ENCODE assay signal across 11 cellular contexts in the genomic region with DNA sequence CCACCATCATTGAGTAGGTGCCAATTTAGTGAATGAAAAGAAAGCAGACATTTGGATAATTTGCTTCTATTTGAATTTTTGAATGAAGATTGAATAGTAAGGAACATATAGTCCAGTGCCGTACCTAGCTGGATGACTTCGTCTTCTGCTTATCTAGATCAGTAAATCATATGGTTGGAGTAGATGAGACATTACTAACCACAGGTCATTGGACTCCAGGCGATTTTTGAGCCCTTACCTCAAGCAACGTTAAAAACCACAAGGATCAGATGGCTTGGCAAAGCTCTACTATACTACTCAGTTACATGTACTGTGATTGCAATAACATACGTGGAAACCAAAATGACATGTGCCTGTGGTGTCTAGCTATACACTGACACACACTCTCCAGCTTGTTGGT. TPM values are rescaled to one million over a fixed set of nuclear protein-coding genes. Genes with fewer than 3 reads are reported as not detected.
A peak's percentile ranks its signal among the peaks of the same experiment; 100 is the strongest.
DNase-seq lines count a peak whose midpoint lies in the region; ATAC-seq, FAIRE-seq and TF ChIP-seq lines count a peak whose summit lies in the region.
"Had no signal": no experiment of that assay in that cellular context is flagged by ENCODE, and none has a peak within 500 bp of the region (broad histone marks: within the 10 kb centered on the region; RNA-seq: fewer than 3 reads in every experiment).

No MANE protein-coding gene starts in this region.

- no TSS peak for BruUV-seq in GM12878 (replicated peaks; lab: Mats Ljungman, UMichigan)

- H3K27ac ChIP-seq in GM12878 (ENCODE audit: control insufficient read depth, insufficient read depth): no peak overlapping the region

- no peaks in the 10 kb centered on the region for H3K36me3 ChIP-seq in Loucy (ENCODE audit: insufficient read depth, low read length)
- no peaks in the 10 kb centered on the region for H3K36me3 ChIP-seq in GM12878 (ENCODE audit: control insufficient read depth in 2 of 2, insufficient read depth in 2 of 2, low read length in 1 of 2)

- peaks cover 22% of the 10 kb centered on the region for H3K27me3 Mint-ChIP-seq in nephron progenitor cell (ENCODE audit: low read depth, poor library complexity)

- no peak for TF ChIP-seq RAD21 in GM12878 (IDR thresholded peaks at IDR 0.05; ENCODE audit: insufficient read depth, low read depth, low read length)

- TF ChIP-seq CTCF in Loucy (conservative IDR thresholded peaks at IDR 0.05; ENCODE audit: low read length): no peak
- TF ChIP-seq CTCF in GM12878 (IDR thresholded peaks at IDR 0.05 in 2 of 3, conservative IDR thresholded peaks at IDR 0.05 in 1 of 3; ENCODE audit: control insufficient read depth in 2 of 3, extremely low read depth in 1 of 3, insufficient read depth in 1 of 3, low read depth in 3 of 3, low read length in 3 of 3): no peak
- no peak for TF ChIP-seq CTCF in nephron progenitor cell (IDR thresholded peaks at IDR 0.05)

- H3K4me1 ChIP-seq in Loucy (ENCODE audit: insufficient read depth, low read length, poor library complexity, severe bottlenecking) (peaks cover 37% of the 10 kb centered on the region), GM12878 (ENCODE audit: control insufficient read depth, insufficient read depth, low read length) (peaks cover 5% of the 10 kb centered on the region)

- RAD21 ChIA-PET in GM12878 (lab: Charles Lee; ENCODE audit: unreplicated experiment): interaction anchor here (0.9 to 5.5 kb wide), 4 partner anchors 18 to 147 kb away, joined by 3 to 33 read pairs (median 5); a partner anchor contains a TSS

- CTCF ChIA-PET in GM12878 (lab: Yijun Ruan, JAX): interaction anchor here (0.7 to 18.7 kb wide), 7 partner anchors 8 to 149 kb away, joined by 3 to 712 read pairs (median 5); a partner anchor contains a TSS

- TF ChIP-seq POLR2A in GM12878 (IDR thresholded peaks at IDR 0.05; ENCODE audit: low read depth, low read length): no peak

- peaks cover 2% of the 10 kb centered on the region for H3K36me3 Mint-ChIP-seq in nephron progenitor cell (ENCODE audit: low read depth)

- no peaks in the 10 kb centered on the region for H3K9me3 ChIP-seq in Loucy (ENCODE audit: insufficient read depth, low read depth, low read length)
- no peaks in the 10 kb centered on the region for H3K9me3 ChIP-seq in GM12878 (replicated peaks; ENCODE audit: control insufficient read depth, insufficient read depth, low read length)

- no peak for FAIRE-seq in GM12878 (lab: Jason Lieb, UNC)
- FAIRE-seq: GM18507 had no signal

- peaks cover 3% of the 10 kb centered on the region; the same call in 1 of the 2 replicates for H3F3A ChIP-seq in Loucy (ENCODE audit: low read depth)

- H3K4me2 ChIP-seq in Loucy (ENCODE audit: low read depth, low read length, poor library complexity, severe bottlenecking): peak overlapping the region; percentile 84
- peak overlapping the region; percentile 76 for H3K4me2 ChIP-seq in GM12878 (ENCODE audit: control insufficient read depth, insufficient read depth)

- H3K27me3 ChIP-seq in Loucy (ENCODE audit: insufficient read depth, low read length, poor library complexity, severe bottlenecking): no peaks in the 10 kb centered on the region
- H3K27me3 ChIP-seq in GM12878 (replicated peaks in 1 of 2; ENCODE audit: control insufficient read depth in 2 of 2, insufficient read depth in 2 of 2, low read length in 1 of 2): no peaks in the 10 kb centered on the region

- H3K4me1 Mint-ChIP-seq in nephron progenitor cell: peaks cover 27% of the 10 kb centered on the region

- H3K4me3 ChIP-seq in Loucy (ENCODE audit: low read length, poor library complexity, severe bottlenecking): peak overlapping the region; percentile 92
- H3K4me3 ChIP-seq in GM12878: peak overlapping the region; percentile 89; the same call in 1 of the 2 replicates

- SMC1A ChIA-PET in GM12878 (lab: Charles Lee; ENCODE audit: uncharacterized antibody, unreplicated experiment): interaction anchor here (0.6 to 25.7 kb wide), 5 partner anchors 8 to 148 kb away, joined by 3 to 740 read pairs (median 6); no protein-coding TSS in a partner anchor

- in situ Hi-C loops in GM12878 (cut with MboI): no loop called here

- intact Hi-C loops in GM12878 (cut with micrococcal nuclease; ENCODE audit: unreplicated experiment): loop anchor here (5.0 kb wide), 1 partner anchor 342 kb away; a partner anchor contains a TSS

- no peaks in the 10 kb centered on the region for H3K9me2 ChIP-seq in Loucy (replicated peaks; ENCODE audit: low read depth, low read length)

- DNase-seq in ELR (ENCODE audit: low read depth) (peak; percentile 94), GM12878 (ENCODE audit: low read depth, low spot score) (no peak), nephron progenitor cell (no peak), superior temporal gyrus (ENCODE audit: extremely low spot score) (no peak), NCI-H2196 treated with DMSO at 0.1 percent for 48 hours (lab: John Stamatoyannopoulos, UW; ENCODE audit: unreplicated experiment) (no peak)
- no peak for DNase-seq in stimulated activated CD4-positive, alpha-beta T cell treated with anti-CD3 and anti-CD28 coated beads, Interleukin-12 subunit alpha, Interleukin-12 subunit beta, amount 100 ng/mL, for 4 hours
- DNase-seq: activated effector memory CD4-positive, alpha-beta T cell treated with Interleukin-2 at 50 U/mL for 16 hours; NCI-H524 treated with DMSO at 0.1 percent for 48 hours; stimulated activated CD4-positive, alpha-beta T cell treated with anti-CD3 and anti-CD28 coated beads, Interleukin-1b, Interleukin-23, amount 100 ng/mL, for 48 hours had no signal

- no peak for ATAC-seq in GM12878

- H3K9ac ChIP-seq in Loucy (ENCODE audit: low read depth, low read length, poor library complexity, severe bottlenecking): peak overlapping the region; percentile 96
- no peak overlapping the region for H3K9ac ChIP-seq in GM12878 (ENCODE audit: control insufficient read depth, insufficient read depth, low read length)

- no peak overlapping the region for H3K27ac Mint-ChIP-seq in nephron progenitor cell

- peaks cover 20% of the 10 kb centered on the region for H4K20me1 ChIP-seq in Loucy (ENCODE audit: insufficient read depth, low read length, poor library complexity, severe bottlenecking)
- no peaks in the 10 kb centered on the region for H4K20me1 ChIP-seq in GM12878 (ENCODE audit: control insufficient read depth, insufficient read depth)

- WGBS in GM12878 (ENCODE audit: insufficient coverage, insufficient replicate concordance, low lambda C conversion rate, missing lambda C conversion rate): 61% methylated on average over 5 of the region's 5 CpGs

- no peak for TF ChIP-seq EP300 in GM12878 (IDR thresholded peaks at IDR 0.05; ENCODE audit: borderline replicate concordance in 1 of 2, control insufficient read depth in 1 of 2, low read depth in 2 of 2, low read length in 2 of 2)

- POLR2A ChIA-PET in GM12878 (lab: Charles Lee): interaction anchor here (2.2 to 3.3 kb wide), 2 partner anchors 18 to 64 kb away, joined by 10 to 30 read pairs; a partner anchor contains a TSS

- peak overlapping the region; percentile 98 for H3K4me3 Mint-ChIP-seq in nephron progenitor cell

- peaks cover 31% of the 10 kb centered on the region for H3K79me2 ChIP-seq in Loucy (ENCODE audit: insufficient read depth, low read length)
- peaks cover 47% of the 10 kb centered on the region for H3K79me2 ChIP-seq in GM12878 (ENCODE audit: control insufficient read depth, insufficient read depth, low read length)

- H3K9me3 Mint-ChIP-seq in nephron progenitor cell: no peaks in the 10 kb centered on the region

- H2AFZ ChIP-seq in Loucy (ENCODE audit: low read length) (no peak overlapping the region), GM12878 (ENCODE audit: control insufficient read depth, low read depth, low read length) (no peak overlapping the region)

RNA-seq across cellular contexts. Expression of a gene that starts 1.7 kb away (rescaled TPM):
- total RNA-seq in GM12878 (2013; cell fraction: nucleolus; rRNA removed): 99.1 and 102 TPM in 2 replicates
- 17.2 and 23.0 TPM in 2 replicates for total RNA-seq in GM12878 (2014; rRNA removed)
- 29.6 and 30.0 TPM in 2 replicates for total RNA-seq in GM12878 (2014; rRNA removed; fragmentation: Illumina TruSeq; extraction: Trizol)
- 22.7 and 26.2 TPM in 2 replicates for total RNA-seq in GM12878 (2021)
- 24.7 TPM for polyA plus RNA-seq in GM12878 (2011; ENCODE audit: low read depth)
- 54.2 and 76.7 TPM in 2 replicates for polyA plus RNA-seq in GM12878 (2011; rRNA removed)
- polyA plus RNA-seq in GM12878 (2011; cell fraction: cytosol; rRNA removed): 45.9 and 58.8 TPM in 2 replicates
- 29.2 and 32.2 TPM in 2 replicates for polyA plus RNA-seq in GM12878 (2011; cell fraction: nucleus; rRNA removed)
- 26.5 and 28.7 TPM in 2 replicates for polyA plus RNA-seq in GM12878 (2012)
- polyA plus RNA-seq in GM12878 (2014; fragmentation: Illumina TruSeq; extraction: Trizol): 36.0 and 39.8 TPM in 2 replicates
- 10 to 100 TPM in 1 of 2 experiments, 1 to 10 TPM in 1; 9.0 to 12.9 TPM for polyA plus RNA-seq in GM12878 (2014; fragmentation: Nextera tagmentation; extraction: Ambion mirVana)
- 25.2 TPM in 2 replicates for polyA plus RNA-seq in GM12878 (2014; rRNA removed)
- polyA plus RNA-seq in GM12878 (2016; fragmentation: Nextera tagmentation; extraction: Ambion mirVana): 10 to 100 TPM; 28.8 to 36.9 TPM
- polyA minus RNA-seq in GM12878 (2011; rRNA and poly(A)+ RNA removed): 73.0 and 74.3 TPM in 2 replicates
- 31.5 and 40.1 TPM in 2 replicates for polyA minus RNA-seq in GM12878 (2011; cell fraction: cytosol; rRNA and poly(A)+ RNA removed)
- polyA minus RNA-seq in GM12878 (2011; cell fraction: nucleus; rRNA and poly(A)+ RNA removed): 26.4 and 37.9 TPM in 2 replicates

RNA-seq across cellular contexts. Expression of a gene that starts 18.9 kb away (rescaled TPM):
- total RNA-seq in GM12878 (2013; cell fraction: nucleolus; rRNA removed): 1.1 and 1.2 TPM in 2 replicates
- total RNA-seq in GM12878 (2014; rRNA removed) (0.05 and 0.11 TPM in 2 replicates), GM12878 (2014; rRNA removed; fragmentation: Illumina TruSeq; extraction: Trizol) (0.09 TPM in 2 replicates), GM12878 (2021) (0.15 and 0.19 TPM in 2 replicates)
- polyA plus RNA-seq in GM12878 (2011; ENCODE audit: low read depth): not detected
- polyA plus RNA-seq in GM12878 (2011; rRNA removed) (0.61 and 0.82 TPM in 2 replicates), GM12878 (2014; fragmentation: Illumina TruSeq; extraction: Trizol) (0.06 and 0.10 TPM in 2 replicates), GM12878 (2014; fragmentation: Nextera tagmentation; extraction: Ambion mirVana) (not detected), GM12878 (2014; rRNA removed) (0.20 and 0.44 TPM in 2 replicates), GM12878 (2016; fragmentation: Nextera tagmentation; extraction: Ambion mirVana) (under 1 TPM in 1 of 2 experiments, not detected in 1; 0.13 TPM)
- 0.75 and 1.2 TPM in 2 replicates for polyA plus RNA-seq in GM12878 (2011; cell fraction: cytosol; rRNA removed)
- 1.3 and 1.5 TPM in 2 replicates for polyA plus RNA-seq in GM12878 (2011; cell fraction: nucleus; rRNA removed)
- polyA plus RNA-seq in GM12878 (2012): 0.08 and 0.19 TPM in 2 replicates
- 0.44 and 0.77 TPM in 2 replicates for polyA minus RNA-seq in GM12878 (2011; rRNA and poly(A)+ RNA removed)
- not detected in 2 replicates for polyA minus RNA-seq in GM12878 (2011; cell fraction: cytosol; rRNA and poly(A)+ RNA removed)
- polyA minus RNA-seq in GM12878 (2011; cell fraction: nucleus; rRNA and poly(A)+ RNA removed): 0.57 and 0.60 TPM in 2 replicates

RNA-seq across cellular contexts. Expression of a gene that starts 28.6 kb away (rescaled TPM):
- not detected in 2 replicates for total RNA-seq in GM12878 (2013; cell fraction: nucleolus; rRNA removed)
- not detected in 2 replicates for total RNA-seq in GM12878 (2014; rRNA removed)
- total RNA-seq in GM12878 (2014; rRNA removed; fragmentation: Illumina TruSeq; extraction: Trizol): not detected in 2 replicates
- total RNA-seq in GM12878 (2021): not detected in 2 replicates
- polyA plus RNA-seq in GM12878 (2011; ENCODE audit: low read depth): not detected
- not detected in 2 replicates for polyA plus RNA-seq in GM12878 (2011; rRNA removed)
- 0.03 TPM in 1 of 2 replicates, not detected in the other for polyA plus RNA-seq in GM12878 (2011; cell fraction: cytosol; rRNA removed)
- 0.06 and 0.13 TPM in 2 replicates for polyA plus RNA-seq in GM12878 (2011; cell fraction: nucleus; rRNA removed)
- polyA plus RNA-seq in GM12878 (2012): 0.12 and 0.13 TPM in 2 replicates
- not detected in 2 replicates for polyA plus RNA-seq in GM12878 (2014; fragmentation: Illumina TruSeq; extraction: Trizol)
- not detected for polyA plus RNA-seq in GM12878 (2014; fragmentation: Nextera tagmentation; extraction: Ambion mirVana)
- 0.05 TPM in 1 of 2 replicates, not detected in the other for polyA plus RNA-seq in GM12878 (2014; rRNA removed)
- not detected for polyA plus RNA-seq in GM12878 (2016; fragmentation: Nextera tagmentation; extraction: Ambion mirVana)
- not detected in 2 replicates for polyA minus RNA-seq in GM12878 (2011; rRNA and poly(A)+ RNA removed)
- not detected in 2 replicates for polyA minus RNA-seq in GM12878 (2011; cell fraction: cytosol; rRNA and poly(A)+ RNA removed)
- 0.19 TPM in 1 of 2 replicates, not detected in the other for polyA minus RNA-seq in GM12878 (2011; cell fraction: nucleus; rRNA and poly(A)+ RNA removed)

RNA-seq across cellular contexts. Expression of a gene that starts 42.5 kb away (rescaled TPM):
- 21.4 and 21.8 TPM in 2 replicates for total RNA-seq in GM12878 (2013; cell fraction: nucleolus; rRNA removed)
- total RNA-seq in GM12878 (2014; rRNA removed) (38.9 and 39.1 TPM in 2 replicates), GM12878 (2014; rRNA removed; fragmentation: Illumina TruSeq; extraction: Trizol) (40.1 and 44.2 TPM in 2 replicates), GM12878 (2021) (48.8 and 58.2 TPM in 2 replicates)
- polyA plus RNA-seq in GM12878 (2011; ENCODE audit: low read depth): 13.1 TPM
- polyA plus RNA-seq in GM12878 (2011; rRNA removed) (15.6 and 29.0 TPM in 2 replicates), GM12878 (2014; fragmentation: Illumina TruSeq; extraction: Trizol) (41.8 and 93.7 TPM in 2 replicates), GM12878 (2014; fragmentation: Nextera tagmentation; extraction: Ambion mirVana) (10 to 100 TPM; 26.8 to 46.9 TPM), GM12878 (2014; rRNA removed) (69.9 and 75.4 TPM in 2 replicates), GM12878 (2016; fragmentation: Nextera tagmentation; extraction: Ambion mirVana) (10 to 100 TPM; 59.3 to 59.8 TPM)
- 22.7 and 35.7 TPM in 2 replicates for polyA plus RNA-seq in GM12878 (2011; cell fraction: cytosol; rRNA removed)
- polyA plus RNA-seq in GM12878 (2011; cell fraction: nucleus; rRNA removed): 112 and 150 TPM in 2 replicates
- polyA plus RNA-seq in GM12878 (2012): 23.4 and 24.0 TPM in 2 replicates
- polyA minus RNA-seq in GM12878 (2011; rRNA and poly(A)+ RNA removed): 17.0 and 28.9 TPM in 2 replicates
- polyA minus RNA-seq in GM12878 (2011; cell fraction: cytosol; rRNA and poly(A)+ RNA removed): 13.1 and 17.6 TPM in 2 replicates
- polyA minus RNA-seq in GM12878 (2011; cell fraction: nucleus; rRNA and poly(A)+ RNA removed): 37.7 and 62.9 TPM in 2 replicates
